In genomic region chr17:74454197-74455024, GRCh38 we compare ENCODE assay signal across 1 cellular context.
TF ChIP-seq lines count a peak whose summit lies in the region.

No MANE protein-coding gene starts in this region.

TF ChIP-seq in HepG2, 621 proteins besides CTCF, POLR2A, EP300 and RAD21 (continued from another document and continues in another):
- TF ChIP-seq TIGD3 (CRISPR knock-in tag; IDR thresholded peaks at IDR 0.05; ENCODE audit: borderline replicate concordance): 0 out of 2 replicates have a peak, but pooled peaks have one; percentile 30
- TF ChIP-seq FOXP4 (CRISPR knock-in tag; IDR thresholded peaks at IDR 0.05): 0 out of 2 replicates have a peak, but pooled peaks have one; percentile 15
- TF ChIP-seq ZNF710 (CRISPR knock-in tag; IDR thresholded peaks at IDR 0.05; ENCODE audit: borderline replicate concordance): peak; percentile 64; the same call in 1 of the 2 replicates
- no peak for TF ChIP-seq MIER2 (CRISPR knock-in tag; IDR thresholded peaks at IDR 0.05)
- peak; percentile 18 for TF ChIP-seq TFE3 (CRISPR knock-in tag; IDR thresholded peaks at IDR 0.05)
- TF ChIP-seq TFDP2 (CRISPR knock-in tag; IDR thresholded peaks at IDR 0.05): peak; percentile 65
- peak; percentile 74 for TF ChIP-seq PAXIP1 (CRISPR knock-in tag; conservative IDR thresholded peaks at IDR 0.05)
- TF ChIP-seq KMT2B (CRISPR knock-in tag; IDR thresholded peaks at IDR 0.05): peak; percentile 38; the same call in 1 of the 2 replicates
- TF ChIP-seq TSC22D2 (CRISPR knock-in tag; IDR thresholded peaks at IDR 0.05; ENCODE audit: borderline replicate concordance): peak; percentile 74; the same call in 1 of the 2 replicates
- no peak for TF ChIP-seq ZNF552 (CRISPR knock-in tag; IDR thresholded peaks at IDR 0.05; ENCODE audit: borderline replicate concordance)
- peak; percentile 81 for TF ChIP-seq GZF1 (CRISPR knock-in tag; IDR thresholded peaks at IDR 0.05)
- TF ChIP-seq CEBPB (IDR thresholded peaks at IDR 0.05; ENCODE audit: borderline replicate concordance, low read depth, low read length): no peak
- 0 out of 2 replicates have a peak, but pooled peaks have one; percentile 45 for TF ChIP-seq ZSCAN21 (CRISPR knock-in tag; IDR thresholded peaks at IDR 0.05; ENCODE audit: borderline replicate concordance)
- TF ChIP-seq ZBTB44 (CRISPR knock-in tag; IDR thresholded peaks at IDR 0.05): no peak
- peak; percentile 68; the same call in 1 of the 2 replicates for TF ChIP-seq ZNF333 (CRISPR knock-in tag; IDR thresholded peaks at IDR 0.05; ENCODE audit: borderline replicate concordance)
- TF ChIP-seq ZNF253 (CRISPR knock-in tag; IDR thresholded peaks at IDR 0.05; ENCODE audit: borderline replicate concordance): peak; percentile 92
- TF ChIP-seq ZNF362 (CRISPR knock-in tag; IDR thresholded peaks at IDR 0.05; ENCODE audit: borderline replicate concordance): peak; percentile 67; the same call in 1 of the 2 replicates
- peak; percentile 80; the same call in 1 of the 2 replicates for TF ChIP-seq ZNF704 (CRISPR knock-in tag; IDR thresholded peaks at IDR 0.05; ENCODE audit: borderline replicate concordance)
- peak; percentile 80 for TF ChIP-seq ZNF274 (CRISPR knock-in tag; IDR thresholded peaks at IDR 0.05)
- TF ChIP-seq TBX2 (CRISPR knock-in tag; IDR thresholded peaks at IDR 0.05; ENCODE audit: borderline replicate concordance): peak; percentile 43; the same call in 1 of the 2 replicates
- 0 out of 2 replicates have a peak, but pooled peaks have one; percentile 24 for TF ChIP-seq CBFB (CRISPR knock-in tag; IDR thresholded peaks at IDR 0.05)
- TF ChIP-seq DRAP1 (CRISPR knock-in tag; IDR thresholded peaks at IDR 0.05): peak; percentile 58; the same call in 1 of the 2 replicates
- TF ChIP-seq HDAC2 (CRISPR knock-in tag; IDR thresholded peaks at IDR 0.05): peak; percentile 64; the same call in 1 of the 2 replicates
- no peak for TF ChIP-seq ZNF557 (CRISPR knock-in tag; IDR thresholded peaks at IDR 0.05)
- TF ChIP-seq ZFP91 (CRISPR knock-in tag; IDR thresholded peaks at IDR 0.05; ENCODE audit: borderline replicate concordance): peak; percentile 77; the same call in 1 of the 2 replicates
- TF ChIP-seq RXRB (CRISPR knock-in tag; IDR thresholded peaks at IDR 0.05; ENCODE audit: borderline replicate concordance): peak; percentile 63; the same call in 1 of the 2 replicates
- TF ChIP-seq SIN3B (IDR thresholded peaks at IDR 0.05; ENCODE audit: low read length): no peak
- TF ChIP-seq ZBTB34 (CRISPR knock-in tag; IDR thresholded peaks at IDR 0.05): peak; percentile 26; the same call in 1 of the 2 replicates
- TF ChIP-seq MAF1 (CRISPR knock-in tag; IDR thresholded peaks at IDR 0.05; ENCODE audit: borderline replicate concordance): no peak
- TF ChIP-seq ZNF343 (CRISPR knock-in tag; IDR thresholded peaks at IDR 0.05): peak; percentile 55; the same call in 1 of the 2 replicates
- 0 out of 2 replicates have a peak, but pooled peaks have one; percentile 45 for TF ChIP-seq ZNF275 (CRISPR knock-in tag; IDR thresholded peaks at IDR 0.05; ENCODE audit: borderline replicate concordance)
- TF ChIP-seq IRF2 (CRISPR knock-in tag; IDR thresholded peaks at IDR 0.05): peak; percentile 29; the same call in 1 of the 2 replicates
- no peak for TF ChIP-seq ZNF44 (CRISPR knock-in tag; IDR thresholded peaks at IDR 0.05)
